30 cellular contexts compared by ENCODE assay signal in the genomic region with DNA sequence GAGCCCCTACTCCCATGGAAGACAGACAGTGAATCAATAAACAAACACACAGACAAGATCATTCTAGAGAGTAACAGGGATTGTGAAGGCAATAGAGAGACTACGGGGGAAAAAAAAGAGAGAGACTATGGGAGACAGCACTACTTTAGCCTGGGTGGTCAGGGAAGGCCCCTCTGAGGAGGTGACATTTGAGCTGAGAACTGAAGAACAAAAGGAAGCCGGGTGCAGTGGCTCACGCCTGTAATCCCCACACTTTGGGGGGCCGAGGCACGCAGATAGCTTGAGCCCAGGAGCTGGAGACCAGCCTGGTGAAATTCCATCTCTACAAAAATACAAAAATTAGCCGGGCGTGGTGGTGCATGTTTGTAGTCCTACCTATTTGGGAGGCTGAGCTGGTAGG. TPM values are rescaled to one million over a fixed set of nuclear protein-coding genes. Genes with fewer than 3 reads are reported as not detected.
"Had no signal": no experiment of that assay in that cellular context is flagged by ENCODE, and none has a peak within 500 bp of the region (broad histone marks: within the 10 kb centered on the region; RNA-seq: fewer than 3 reads in every experiment).

No MANE protein-coding gene starts in this region.

- H3K4me3 ChIP-seq: esophagus muscularis mucosa, gastroesophageal sphincter, heart right ventricle had no signal

- H3K9me3 Mint-ChIP-seq: activated CD4-positive, alpha-beta T cell treated with anti-CD3 and anti-CD28 coated beads, Interleukin-2, amount 10 ng/mL, durations not matched to agents 7 days and 5 days; activated CD8-positive, alpha-beta T cell treated with anti-CD3 and anti-CD28 coated beads for 36 hours; activated T-cell treated with anti-CD3 and anti-CD28 coated beads, Interleukin-2, amount 50 U/mL, for 4 hours; activated T-helper 17 cell treated with anti-CD3 and anti-CD28 coated beads, Interleukin-2, amount 50 U/mL, for 72 hours; effector memory CD8-positive, alpha-beta T cell had no signal

- H3K36me3 Mint-ChIP-seq: activated naive CD8-positive, alpha-beta T cell had no signal

- H3K36me3 ChIP-seq: brain microvascular endothelial cell, esophagus muscularis mucosa, gastroesophageal sphincter, heart right ventricle had no signal

- H3K27ac ChIP-seq: brain microvascular endothelial cell, esophagus muscularis mucosa, foreskin keratinocyte, gastroesophageal sphincter, heart right ventricle had no signal

- H3K27ac Mint-ChIP-seq: activated CD4-positive, alpha-beta T cell treated with anti-CD3 and anti-CD28 coated beads, Interleukin-2, amount 10 ng/mL, durations not matched to agents 7 days and 5 days; activated CD8-positive, alpha-beta T cell treated with anti-CD3 and anti-CD28 coated beads for 36 hours; activated naive CD8-positive, alpha-beta T cell; activated T-helper 17 cell treated with anti-CD3 and anti-CD28 coated beads, Interleukin-2, amount 50 U/mL, for 72 hours; effector memory CD8-positive, alpha-beta T cell had no signal

- H3K4me1 ChIP-seq: esophagus muscularis mucosa, foreskin keratinocyte, gastroesophageal sphincter, heart right ventricle had no signal

- FAIRE-seq: astrocyte, colon had no signal

- ATAC-seq: activated CD8-positive, alpha-beta T cell treated with anti-CD3 and anti-CD28 coated beads for 36 hours; activated T-cell treated with anti-CD3 and anti-CD28 coated beads, Interleukin-2, amount 50 U/mL, for 4 hours; activated T-helper 17 cell treated with anti-CD3 and anti-CD28 coated beads, Interleukin-2, amount 50 U/mL, for 72 hours; effector memory CD8-positive, alpha-beta T cell; foreskin keratinocyte; gastroesophageal sphincter; heart right ventricle had no signal

- H3K4me1 Mint-ChIP-seq: activated CD4-positive, alpha-beta T cell treated with anti-CD3 and anti-CD28 coated beads, Interleukin-2, amount 10 ng/mL, durations not matched to agents 7 days and 5 days; activated T-helper 17 cell treated with anti-CD3 and anti-CD28 coated beads, Interleukin-2, amount 50 U/mL, for 72 hours had no signal

- H3K4me3 Mint-ChIP-seq: activated CD4-positive, alpha-beta T cell treated with anti-CD3 and anti-CD28 coated beads, Interleukin-2, amount 10 ng/mL, durations not matched to agents 7 days and 5 days; activated CD8-positive, alpha-beta T cell treated with anti-CD3 and anti-CD28 coated beads for 36 hours; activated naive CD8-positive, alpha-beta T cell; activated T-cell treated with anti-CD3 and anti-CD28 coated beads, Interleukin-2, amount 50 U/mL, for 4 hours; activated T-helper 17 cell treated with anti-CD3 and anti-CD28 coated beads, Interleukin-2, amount 50 U/mL, for 72 hours; effector memory CD8-positive, alpha-beta T cell had no signal

- H3K9me3 ChIP-seq: esophagus muscularis mucosa, gastroesophageal sphincter, heart right ventricle had no signal

- H3K27me3 ChIP-seq: brain microvascular endothelial cell had no signal

- DNase-seq: activated CD4-positive, alpha-beta T cell treated with anti-CD3 and anti-CD28 coated beads for 1 hour; activated CD4-positive, alpha-beta T cell treated with anti-CD3 and anti-CD28 coated beads for 4 hours; activated CD4-positive, alpha-beta T cell treated with anti-CD3 and anti-CD28 coated beads, Interleukin-2, amount 10 ng/mL, durations not matched to agents 7 days and 5 days; activated CD4-positive, alpha-beta T cell treated with anti-CD3 and anti-CD28 coated beads, Interleukin-2, amount 50 U/mL, for 4 hours; activated CD8-positive, alpha-beta memory T cell treated with anti-CD3 and anti-CD28 coated beads for 24 hours; activated CD8-positive, alpha-beta T cell treated with anti-CD3 and anti-CD28 coated beads for 36 hours; activated effector memory CD4-positive, alpha-beta T cell treated with Interleukin-2 at 50 U/mL for 16 hours; activated gamma-delta T cell treated with Interleukin-2 at 50 U/mL for 16 hours; activated naive CD4-positive, alpha-beta T cell treated with anti-CD3 and anti-CD28 coated beads, Interleukin-2, amount 50 U/mL, for 16 hours; activated naive CD4-positive, alpha-beta T cell treated with Interleukin-2 at 50 U/mL for 16 hours; activated T-cell treated with anti-CD3 and anti-CD28 coated beads, Interleukin-2, amount 50 U/mL, for 4 hours; amniotic stem cell; anterior cingulate cortex; brain microvascular endothelial cell; caudate nucleus; cortex of kidney; dermis blood vessel endothelial cell; effector CD4-positive, alpha-beta T cell; effector memory CD8-positive, alpha-beta T cell; erythroblast; foreskin keratinocyte; heart right ventricle; T-helper 2 cell had no signal

RNA-seq across cellular contexts. Expression of gene SALL1, which starts 29.2 kb away (rescaled TPM):
- total RNA-seq: activated CD4-positive, alpha-beta T cell treated with anti-CD3 and anti-CD28 coated beads, Interleukin-2, amount 10 ng/mL, durations not matched to agents 7 days and 5 days; activated CD8-positive, alpha-beta T cell treated with anti-CD3 and anti-CD28 coated beads for 36 hours; activated T-cell treated with anti-CD3 and anti-CD28 coated beads, Interleukin-2, amount 50 U/mL, for 4 hours; activated T-helper 17 cell treated with anti-CD3 and anti-CD28 coated beads, Interleukin-2, amount 50 U/mL, for 72 hours; esophagus muscularis mucosa; foreskin keratinocyte; gastroesophageal sphincter; T-helper 1 cell treated with Interleukin-12 subunit alpha and Interleukin-12 subunit beta and Interleukin-4 antibody, amounts not matched to agents 30 ng/mL and 1 ng/mL, for 36 hours had no signal
- polyA plus RNA-seq: foreskin keratinocyte had no signal
